ENCODE assay signal across 13 cellular contexts in genomic region chr10:46006219-46006618, GRCh38.
DNase-seq lines count a peak whose midpoint lies in the region; ATAC-seq and TF ChIP-seq lines count a peak whose summit lies in the region.
"Had no signal": no experiment of that assay in that cellular context is flagged by ENCODE, and none has a peak within 500 bp of the region (broad histone marks: within the 10 kb centered on the region; RNA-seq: fewer than 3 reads in every experiment).

No MANE protein-coding gene starts in this region.

- H3K9ac ChIP-seq in subcutaneous abdominal adipose tissue (ENCODE audit: low read length in 5 of 5): no peak overlapping the region

- H3K4me3 Mint-ChIP-seq in stimulated activated naive CD8-positive, alpha-beta T cell treated with anti-CD3 and anti-CD28 coated beads, Interleukin-15, Interleukin-2, amounts not matched to agents 100 ng/mL and 50 ng/mL, for 24 hours: no peak overlapping the region

- no peaks in the 10 kb centered on the region for H3K4me1 Mint-ChIP-seq in stimulated activated naive CD8-positive, alpha-beta T cell treated with anti-CD3 and anti-CD28 coated beads, Interleukin-15, Interleukin-2, amounts not matched to agents 100 ng/mL and 50 ng/mL, for 24 hours (ENCODE audit: low read depth)

- ATAC-seq in stimulated activated naive CD8-positive, alpha-beta T cell treated with anti-CD3 and anti-CD28 coated beads, Interleukin-15, Interleukin-2, amounts not matched to agents 100 U/mL and 50 U/mL, for 24 hours: no peak
- ATAC-seq in RWPE2 (ENCODE audit: low read depth) (peak; percentile 72), HG02973 (IDR thresholded peaks at IDR 0.05; ENCODE audit: unreplicated experiment) (no peak), GM21619 (IDR thresholded peaks at IDR 0.05; ENCODE audit: unreplicated experiment) (no peak)
- ATAC-seq: heart left ventricle had no signal

- H3K27me3 Mint-ChIP-seq in stimulated activated naive CD8-positive, alpha-beta T cell treated with anti-CD3 and anti-CD28 coated beads, Interleukin-15, Interleukin-2, amounts not matched to agents 100 ng/mL and 50 ng/mL, for 24 hours: no peaks in the 10 kb centered on the region

- peaks cover 90% of the 10 kb centered on the region for H3K36me3 ChIP-seq in RWPE2 (ENCODE audit: low read depth)
- peaks cover 60 to 99% (median 89%) of the 10 kb centered on the region in 5 donors for H3K36me3 ChIP-seq in subcutaneous abdominal adipose tissue (ENCODE audit: control insufficient read depth in 5 of 5, insufficient read depth in 5 of 5, low read length in 5 of 5)

- H3K27me3 ChIP-seq in RWPE2 (ENCODE audit: insufficient read depth, poor library complexity, severe bottlenecking) (no peaks in the 10 kb centered on the region), subcutaneous abdominal adipose tissue (ENCODE audit: control insufficient read depth in 5 of 5, insufficient read depth in 4 of 5, low read length in 5 of 5) (no peaks in the 10 kb centered on the region)
- H3K27me3 ChIP-seq: heart left ventricle, transverse colon had no signal

- H3K4me1 ChIP-seq in RWPE2 (ENCODE audit: insufficient read depth, poor library complexity, severe bottlenecking) (peaks cover 2% of the 10 kb centered on the region), subcutaneous abdominal adipose tissue (ENCODE audit: control insufficient read depth in 5 of 5, insufficient read depth in 5 of 5, low read length in 5 of 5) (peaks cover 0 to 4% (median 3%) of the 10 kb centered on the region in 5 donors)

- H3K4me3 ChIP-seq in RWPE2 (ENCODE audit: severe bottlenecking): no peak overlapping the region
- H3K4me3 ChIP-seq in fibroblast of mammary gland (ENCODE audit: control insufficient read depth, low read depth, low read length): no peak overlapping the region
- H3K4me3 ChIP-seq in subcutaneous abdominal adipose tissue (ENCODE audit: low read depth in 1 of 5, low read length in 5 of 5): no peak overlapping the region
- H3K4me3 ChIP-seq: heart left ventricle, transverse colon had no signal

- H3K9me3 Mint-ChIP-seq in stimulated activated naive CD8-positive, alpha-beta T cell treated with anti-CD3 and anti-CD28 coated beads, Interleukin-15, Interleukin-2, amounts not matched to agents 100 ng/mL and 50 ng/mL, for 24 hours: no peaks in the 10 kb centered on the region

- no peaks in the 10 kb centered on the region for H3K9me3 ChIP-seq in RWPE2 (ENCODE audit: severe bottlenecking)
- no peaks in the 10 kb centered on the region for H3K9me3 ChIP-seq in subcutaneous abdominal adipose tissue (ENCODE audit: control insufficient read depth in 5 of 5, low read length in 5 of 5)
- H3K9me3 ChIP-seq: heart left ventricle, transverse colon had no signal

- no peak for DNase-seq in stimulated activated naive CD8-positive, alpha-beta T cell treated with anti-CD3 and anti-CD28 coated beads, Interleukin-15, Interleukin-2, amounts not matched to agents 100 U/mL and 50 U/mL, for 24 hours
- DNase-seq in RWPE2 (ENCODE audit: low spot score) (no peak), fibroblast of mammary gland (ENCODE audit: low read depth) (peak; percentile 82), HPDE6-E6E7 (ENCODE audit: extremely low spot score) (no peak)
- DNase-seq: activated T-cell treated with anti-CD3 and anti-CD28 coated beads for 4 hours, heart left ventricle, mesendoderm, transverse colon had no signal

- peaks cover 80% of the 10 kb centered on the region for H3K36me3 Mint-ChIP-seq in stimulated activated naive CD8-positive, alpha-beta T cell treated with anti-CD3 and anti-CD28 coated beads, Interleukin-15, Interleukin-2, amounts not matched to agents 100 ng/mL and 50 ng/mL, for 24 hours (ENCODE audit: low read depth)

- TF ChIP-seq CTCF in RWPE2 (IDR thresholded peaks at IDR 0.05; ENCODE audit: poor library complexity, severe bottlenecking): no peak
- TF ChIP-seq CTCF in fibroblast of mammary gland (conservative IDR thresholded peaks at IDR 0.05; ENCODE audit: control insufficient read depth, insufficient read depth, low read depth, low read length): no peak

- H3K27ac Mint-ChIP-seq in stimulated activated naive CD8-positive, alpha-beta T cell treated with anti-CD3 and anti-CD28 coated beads, Interleukin-15, Interleukin-2, amounts not matched to agents 100 ng/mL and 50 ng/mL, for 24 hours: peak overlapping the region; percentile 37

- peak overlapping the region; percentile 3 for H3K27ac ChIP-seq in RWPE2 (ENCODE audit: poor library complexity, severe bottlenecking)
- H3K27ac ChIP-seq in subcutaneous abdominal adipose tissue (ENCODE audit: low read depth, low read length): peak overlapping the region; percentile 15
- H3K27ac ChIP-seq: heart left ventricle, HL-60 had no signal
